Comparison of ENCODE assay signal across 8 cellular contexts in the genomic region with DNA sequence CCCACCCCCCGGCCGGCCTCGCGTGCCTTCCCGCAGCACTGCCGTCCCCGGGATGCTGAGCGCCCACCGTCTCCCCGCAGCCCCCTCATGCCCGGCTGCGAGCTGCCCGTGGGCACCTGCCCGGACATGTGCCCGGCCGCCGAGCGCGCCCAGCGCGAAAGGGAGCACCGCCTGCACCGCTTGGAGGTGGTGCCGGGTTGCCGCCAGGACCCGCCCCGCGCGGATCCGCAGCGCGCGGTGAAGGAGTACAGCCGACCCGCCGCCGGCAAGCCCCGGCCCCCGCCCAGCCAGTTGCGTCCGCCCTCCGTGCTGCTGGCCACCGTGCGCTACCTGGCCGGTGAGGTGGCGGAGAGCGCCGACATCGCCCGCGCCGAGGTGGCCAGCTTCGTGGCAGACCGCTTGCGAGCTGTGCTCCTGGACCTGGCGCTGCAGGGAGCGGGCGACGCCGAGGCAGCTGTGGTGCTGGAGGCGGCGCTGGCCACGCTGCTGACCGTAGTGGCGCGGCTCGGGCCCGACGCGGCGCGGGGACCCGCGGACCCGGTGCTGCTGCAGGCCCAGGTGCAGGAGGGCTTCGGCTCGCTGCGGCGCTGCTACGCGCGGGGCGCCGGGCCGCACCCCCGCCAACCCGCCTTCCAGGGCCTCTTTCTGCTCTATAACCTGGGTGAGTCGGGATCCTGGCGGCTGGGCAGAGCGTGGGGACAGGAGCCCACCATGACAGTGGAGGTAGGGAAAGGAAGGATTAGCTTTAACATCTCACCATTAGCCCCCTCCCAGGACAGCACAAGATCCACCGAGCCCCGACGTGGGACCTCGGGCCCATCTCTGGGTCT. TPM values are rescaled to one million over a fixed set of nuclear protein-coding genes. Genes with fewer than 3 reads are reported as not detected.
DNase-seq lines count a peak whose midpoint lies in the region; ATAC-seq and TF ChIP-seq lines count a peak whose summit lies in the region.

SAC3D1 (plus strand) TSS at position 5 of the 830 bp plus-strand sequence; CDS start at position 88, 83 bp downstream.

- H3K4me3 ChIP-seq in SJCRH30 (peak within 1 kb of the TSS; percentile 81), cardiac fibroblast (replicated peaks in 1 of 2; ENCODE audit: low read depth in 2 of 2, low read length in 2 of 2) (peak within 1 kb of the TSS; percentile 63 to 70)

- TF ChIP-seq CTCF in cardiac fibroblast (IDR thresholded peaks at IDR 0.05; ENCODE audit: low read depth, low read length) = no peak

- H3K27me3 ChIP-seq in SJCRH30 = no peaks in the 10 kb centered on the region

- H3K4me1 ChIP-seq in SJCRH30 = no peaks in the 10 kb centered on the region; the same call in none of the 2 replicates

- no peaks in the 10 kb centered on the region for H3K9me3 ChIP-seq in SJCRH30 (replicated peaks)

- peaks cover 2% of the 10 kb centered on the region; the same call in 1 of the 2 replicates for H3K36me3 ChIP-seq in SJCRH30

- DNase-seq in ELR (ENCODE audit: low read depth) (peak; percentile 59), SJCRH30 (peak; percentile 16 to 55), cardiac fibroblast (ENCODE audit: low read depth in 2 of 2) (no peak), left colon (peak; percentile 56 to 79), epidermal melanocyte (ENCODE audit: insufficient read length, low spot score) (no peak)
- DNase-seq in stimulated activated CD8-positive, alpha-beta memory T cell treated with anti-CD3 and anti-CD28 coated beads, Interleukin-7, amount 100 ng/mL, for 24 hours (ENCODE audit: low read depth) = peak; percentile 18

- intact Hi-C loops in left colon (cut with DNase I, micrococcal nuclease) = no loop called here

- peak within 1 kb of the TSS; percentile 53 for H3K27ac ChIP-seq in SJCRH30

- ATAC-seq in GM19463 (IDR thresholded peaks at IDR 0.05; ENCODE audit: unreplicated experiment) = peak; percentile 57
- ATAC-seq in HG03558 (IDR thresholded peaks at IDR 0.05; ENCODE audit: extremely low read depth, unreplicated experiment) = peak; percentile 22
- ATAC-seq in left colon = peak; percentile 77

RNA-seq across cellular contexts. Expression of gene SAC3D1, which starts in this region (rescaled TPM):
- total RNA-seq in SJCRH30 (2014; rRNA removed; shearing (Covaris generic)) = 15.0 TPM in 2 replicates
- total RNA-seq in left colon = 10 to 100 TPM; 11.1 to 11.6 TPM

Comparison
In these comparisons a context has a peak if more than half of its experiments do, and no peak if none do; other contexts are left out.
1. DNase-seq: peak in ELR (single experiment), SJCRH30 (2 of 2), left colon (2 of 2) and stimulated activated CD8-positive, alpha-beta memory T cell treated with anti-CD3 and anti-CD28 coated beads, Interleukin-7, amount 100 ng/mL, for 24 hours (single experiment); none in cardiac fibroblast (0 of 2) and epidermal melanocyte (single experiment).
2. ATAC-seq: peak in every context shown above with its lines; median percentile 77 in left colon; 57 in GM19463; 22 in HG03558.